In the genomic region with DNA sequence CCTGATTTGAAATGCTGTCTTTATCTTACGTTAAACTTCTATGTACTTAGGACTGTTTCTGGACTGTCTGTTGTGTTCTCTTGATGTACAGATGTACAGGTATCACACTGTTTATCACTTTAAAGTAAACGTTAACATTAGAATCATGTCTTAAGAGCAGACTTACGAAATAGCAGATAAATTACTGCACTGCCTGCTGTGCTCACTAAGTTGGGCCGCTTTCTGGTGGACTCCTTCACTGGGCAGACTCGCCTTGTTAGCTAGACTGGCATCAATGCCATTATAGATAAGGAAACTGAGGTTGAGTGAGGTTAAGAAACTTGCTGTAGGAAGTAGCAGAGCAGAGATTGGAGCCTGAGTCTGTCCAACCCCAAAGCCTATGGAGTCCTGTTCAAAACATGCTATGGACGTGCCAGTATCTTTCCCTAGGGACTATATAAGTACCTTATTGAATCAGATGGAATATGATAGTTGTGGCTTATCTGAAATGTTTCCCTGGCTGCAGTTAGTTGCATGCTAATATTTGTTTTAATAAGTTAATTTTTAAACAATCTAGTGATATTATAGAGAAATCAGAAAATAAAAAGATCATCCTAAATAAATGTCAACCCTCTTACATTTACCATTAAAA, we compare ENCODE assay signal across 20 cellular contexts. TPM values are rescaled to one million over a fixed set of nuclear protein-coding genes. Genes with fewer than 3 reads are reported as not detected.
DNase-seq lines count a peak whose midpoint lies in the region; ATAC-seq, FAIRE-seq and TF ChIP-seq lines count a peak whose summit lies in the region.
"Had no signal": no experiment of that assay in that cellular context is flagged by ENCODE, and none has a peak within 500 bp of the region (broad histone marks: within the 10 kb centered on the region; RNA-seq: fewer than 3 reads in every experiment).

No MANE protein-coding gene starts in this region.

- no peak overlapping the region for H3K9ac ChIP-seq in GM12878 (ENCODE audit: control insufficient read depth, insufficient read depth, low read length)

- H3K27me3 Mint-ChIP-seq in activated CD4-positive, alpha-beta T cell treated with anti-CD3 and anti-CD28 coated beads, Interleukin-2, amount 10 ng/mL, durations not matched to agents 24 days and 14 days = peaks cover 20% of the 10 kb centered on the region
- H3K27me3 Mint-ChIP-seq in naive thymus-derived CD8-positive, alpha-beta T cell = peaks cover 0 to 4% (median 0%) of the 10 kb centered on the region in 5 donors
- H3K27me3 Mint-ChIP-seq: B cell had no signal

- RAD21 ChIA-PET in GM12878 (lab: Charles Lee; ENCODE audit: unreplicated experiment) = no interaction called here

- intact Hi-C loops in activated CD4-positive, alpha-beta T cell treated with anti-CD3 and anti-CD28 coated beads, Interleukin-2, amount 10 ng/mL, durations not matched to agents 24 days and 14 days (cut with micrococcal nuclease) = no loop called here
- intact Hi-C loops in GM12878 (cut with micrococcal nuclease; ENCODE audit: unreplicated experiment) = no loop called here
- intact Hi-C loops in pancreas (cut with DNase I) = no loop called here

- no TSS peak for BruUV-seq in GM12878 (replicated peaks; lab: Mats Ljungman, UMichigan)

- no peak overlapping the region for H3K4me2 ChIP-seq in GM12878 (ENCODE audit: control insufficient read depth, insufficient read depth)

- 19% methylated on average over 6 of the region's 6 CpGs for WGBS in GM12878 (ENCODE audit: insufficient coverage, insufficient replicate concordance, low lambda C conversion rate, missing lambda C conversion rate)
- WGBS in pancreas, 2 donors = 31 to 33% methylated on average over 6 of the region's 6 CpGs

- no peaks in the 10 kb centered on the region for H3K4me1 Mint-ChIP-seq in activated CD4-positive, alpha-beta T cell treated with anti-CD3 and anti-CD28 coated beads, Interleukin-2, amount 10 ng/mL, durations not matched to agents 24 days and 14 days
- peaks cover 0 to 5% (median 0%) of the 10 kb centered on the region in 4 donors for H3K4me1 Mint-ChIP-seq in naive thymus-derived CD8-positive, alpha-beta T cell

- H3K4me1 ChIP-seq in GM12878 (ENCODE audit: control insufficient read depth, insufficient read depth, low read length) (no peaks in the 10 kb centered on the region), pancreas (peaks cover 8 to 38% (median 17%) of the 10 kb centered on the region in 3 donors)

- H3K79me2 ChIP-seq in GM12878 (ENCODE audit: control insufficient read depth, insufficient read depth, low read length) = no peaks in the 10 kb centered on the region

- H4K20me1 ChIP-seq in GM12878 (ENCODE audit: control insufficient read depth, insufficient read depth) = no peaks in the 10 kb centered on the region

- no peaks in the 10 kb centered on the region for H3K27me3 ChIP-seq in GM12878 (replicated peaks in 1 of 2; ENCODE audit: control insufficient read depth in 2 of 2, insufficient read depth in 2 of 2, low read length in 1 of 2)
- H3K27me3 ChIP-seq in pancreas = no peaks in the 10 kb centered on the region

- peaks cover 8% of the 10 kb centered on the region for H3K9me3 Mint-ChIP-seq in activated CD4-positive, alpha-beta T cell treated with anti-CD3 and anti-CD28 coated beads, Interleukin-2, amount 10 ng/mL, durations not matched to agents 24 days and 14 days
- peaks cover 0 to 10% (median 2%) of the 10 kb centered on the region in 9 donors for H3K9me3 Mint-ChIP-seq in naive thymus-derived CD8-positive, alpha-beta T cell

- POLR2A ChIA-PET in GM12878 (lab: Charles Lee) = no interaction called here
- POLR2A ChIA-PET in naive thymus-derived CD8-positive, alpha-beta T cell (lab: Charles Lee) = no interaction called here

- in situ Hi-C loops in GM12878 (cut with MboI) = no loop called here

- no peak for TF ChIP-seq RAD21 in GM12878 (IDR thresholded peaks at IDR 0.05; ENCODE audit: insufficient read depth, low read depth, low read length)

- no peak overlapping the region for H3K4me3 Mint-ChIP-seq in activated CD4-positive, alpha-beta T cell treated with anti-CD3 and anti-CD28 coated beads, Interleukin-2, amount 10 ng/mL, durations not matched to agents 24 days and 14 days
- H3K4me3 Mint-ChIP-seq in naive thymus-derived CD8-positive, alpha-beta T cell = no peak overlapping the region
- H3K4me3 Mint-ChIP-seq: B cell had no signal

- no peak for TF ChIP-seq CTCF in GM12878 (IDR thresholded peaks at IDR 0.05 in 2 of 3, conservative IDR thresholded peaks at IDR 0.05 in 1 of 3; ENCODE audit: control insufficient read depth in 2 of 3, extremely low read depth in 1 of 3, insufficient read depth in 1 of 3, low read depth in 3 of 3, low read length in 3 of 3)
- no peak for TF ChIP-seq CTCF in pancreas (IDR thresholded peaks at IDR 0.05)
- no peak for TF ChIP-seq CTCF in omental fat pad (IDR thresholded peaks at IDR 0.05)

- peak; percentile 3 for FAIRE-seq in G401.6 (lab: Jason Lieb, UNC)
- FAIRE-seq in GM12878 (lab: Jason Lieb, UNC) = peak; percentile 18
- FAIRE-seq in pancreas (lab: Jason Lieb, UNC) = no peak
- FAIRE-seq: K562 had no signal

- H3K27ac Mint-ChIP-seq in activated CD4-positive, alpha-beta T cell treated with anti-CD3 and anti-CD28 coated beads, Interleukin-2, amount 10 ng/mL, durations not matched to agents 24 days and 14 days = no peak overlapping the region
- no peak overlapping the region for H3K27ac Mint-ChIP-seq in naive thymus-derived CD8-positive, alpha-beta T cell
- H3K27ac Mint-ChIP-seq: B cell had no signal

- H3K27ac ChIP-seq in GM12878 (ENCODE audit: control insufficient read depth, insufficient read depth) = no peak overlapping the region
- peak overlapping the region in 2 of 4 donors; percentile 6 to 34 for H3K27ac ChIP-seq in pancreas
- H3K27ac ChIP-seq: SK-N-MC had no signal

- TF ChIP-seq EP300 in GM12878 (IDR thresholded peaks at IDR 0.05; ENCODE audit: borderline replicate concordance in 1 of 2, control insufficient read depth in 1 of 2, low read depth in 2 of 2, low read length in 2 of 2) = no peak

- ATAC-seq in GM12878 (no peak), pancreas (peak; percentile 46 to 78 (median 58)), omental fat pad (ENCODE audit: low FRiP score) (no peak)
- no peak for ATAC-seq in naive thymus-derived CD8-positive, alpha-beta T cell
- ATAC-seq: HCT116, K562 had no signal

- no peak overlapping the region for H2AFZ ChIP-seq in GM12878 (ENCODE audit: control insufficient read depth, low read depth, low read length)

- DNase-seq in activated CD4-positive, alpha-beta T cell treated with anti-CD3 and anti-CD28 coated beads, Interleukin-2, amount 10 ng/mL, durations not matched to agents 24 days and 14 days = peak; percentile 49
- no peak for DNase-seq in activated CD4-positive, alpha-beta T cell treated with anti-CD3 and anti-CD28 coated beads for 48 hours
- DNase-seq in GM12878 (ENCODE audit: low read depth, low spot score) (no peak), pancreas (no peak), omental fat pad (ENCODE audit: low spot score) (no peak), NK-92 (lab: John Stamatoyannopoulos, UW; ENCODE audit: unreplicated experiment) (no peak)
- no peak for DNase-seq in naive thymus-derived CD8-positive, alpha-beta T cell
- DNase-seq: 8988T, DMS153, GOT3, NCI-H1092 treated with DMSO at 0.1 percent for 48 hours, NCI-H2081, NCI-H446 treated with DMSO at 0.1 percent for 48 hours, OCI-M1, Right ventricle myocardium superior had no signal

- SMC1A ChIA-PET in GM12878 (lab: Charles Lee; ENCODE audit: uncharacterized antibody, unreplicated experiment) = no interaction called here

- no peak for TF ChIP-seq POLR2A in GM12878 (IDR thresholded peaks at IDR 0.05; ENCODE audit: low read depth, low read length)

- CTCF ChIA-PET in GM12878 (lab: Yijun Ruan, JAX) = no interaction called here

- H3K4me3 ChIP-seq in GM12878 = no peak overlapping the region
- no peak overlapping the region for H3K4me3 ChIP-seq in pancreas
- H3K4me3 ChIP-seq: K562, SK-N-MC had no signal

- H3K36me3 ChIP-seq in GM12878 (ENCODE audit: control insufficient read depth in 2 of 2, insufficient read depth in 2 of 2, low read length in 1 of 2) (no peaks in the 10 kb centered on the region), pancreas (no peaks in the 10 kb centered on the region)

- no peaks in the 10 kb centered on the region for H3K36me3 Mint-ChIP-seq in activated CD4-positive, alpha-beta T cell treated with anti-CD3 and anti-CD28 coated beads, Interleukin-2, amount 10 ng/mL, durations not matched to agents 24 days and 14 days (ENCODE audit: low read depth)
- peaks cover 0 to 10% (median 2%) of the 10 kb centered on the region in 3 donors for H3K36me3 Mint-ChIP-seq in naive thymus-derived CD8-positive, alpha-beta T cell

- H3K9me3 ChIP-seq in GM12878 (replicated peaks; ENCODE audit: control insufficient read depth, insufficient read depth, low read length) (no peaks in the 10 kb centered on the region; the same call in 2 of the 3 replicates), pancreas (no peaks in the 10 kb centered on the region)

RNA-seq across cellular contexts. Expression of a gene that starts 16.9 kb away (rescaled TPM):
- 0.14 and 0.19 TPM in 2 replicates for total RNA-seq in activated CD4-positive, alpha-beta T cell treated with anti-CD3 and anti-CD28 coated beads, Interleukin-2, amount 10 ng/mL, durations not matched to agents 24 days and 14 days
- total RNA-seq in GM12878 (2013; cell fraction: nucleolus; rRNA removed) = not detected in 2 replicates
- total RNA-seq in GM12878 (2014; rRNA removed) (0.06 TPM in 1 of 2 replicates, not detected in the other), GM12878 (2014; rRNA removed; fragmentation: Illumina TruSeq; extraction: Trizol) (not detected in 2 replicates), GM12878 (2021) (0.08 TPM in 2 replicates), pancreas (10 to 100 TPM in 1 of 6 donors, 1 to 10 TPM in 5; 7.0 to 14.0 (median 8.8) TPM), omental fat pad (1 to 10 TPM; 2.2 to 8.8 (median 5.9) TPM)
- polyA plus RNA-seq in GM12878 (2011; ENCODE audit: low read depth) = not detected
- polyA plus RNA-seq in GM12878 (2011; rRNA removed) (0.24 and 0.26 TPM in 2 replicates), GM12878 (2014; fragmentation: Illumina TruSeq; extraction: Trizol) (0.01 TPM in 1 of 2 replicates, not detected in the other), GM12878 (2014; fragmentation: Nextera tagmentation; extraction: Ambion mirVana) (under 1 TPM in 1 of 2 experiments, not detected in 1; 0.02 TPM), GM12878 (2014; rRNA removed) (0.01 and 0.04 TPM in 2 replicates), GM12878 (2016; fragmentation: Nextera tagmentation; extraction: Ambion mirVana) (under 1 TPM; 0.06 to 0.07 TPM), pancreas (1 to 10 TPM; 5.1 to 6.4 TPM)
- polyA plus RNA-seq in GM12878 (2011; cell fraction: cytosol; rRNA removed) = 0.47 and 0.54 TPM in 2 replicates
- 1.3 and 1.6 TPM in 2 replicates for polyA plus RNA-seq in GM12878 (2011; cell fraction: nucleus; rRNA removed)
- polyA plus RNA-seq in GM12878 (2012) = 0.01 and 0.04 TPM in 2 replicates
- polyA minus RNA-seq in GM12878 (2011; rRNA and poly(A)+ RNA removed) = 0.22 and 0.57 TPM in 2 replicates
- 0.31 and 0.40 TPM in 2 replicates for polyA minus RNA-seq in GM12878 (2011; cell fraction: cytosol; rRNA and poly(A)+ RNA removed)
- polyA minus RNA-seq in GM12878 (2011; cell fraction: nucleus; rRNA and poly(A)+ RNA removed) = 0.60 and 1.1 TPM in 2 replicates
- total RNA-seq in naive thymus-derived CD8-positive, alpha-beta T cell = under 1 TPM; 0.68 to 0.69 TPM
- polyA plus RNA-seq in naive thymus-derived CD8-positive, alpha-beta T cell = 1 to 10 TPM in 1 of 3 donors, under 1 TPM in 2; 0.47 to 1.1 (median 0.98) TPM

Comparison
In these comparisons a context has a peak if more than half of its experiments do, and no peak if none do; other contexts are left out.
1. ATAC-seq: peak in pancreas (4 of 4); none in GM12878 (single experiment), omental fat pad (single experiment) and naive thymus-derived CD8-positive, alpha-beta T cell (0 of 2).